Comparison of ENCODE assay signal across 27 cellular contexts in the genomic region with DNA sequence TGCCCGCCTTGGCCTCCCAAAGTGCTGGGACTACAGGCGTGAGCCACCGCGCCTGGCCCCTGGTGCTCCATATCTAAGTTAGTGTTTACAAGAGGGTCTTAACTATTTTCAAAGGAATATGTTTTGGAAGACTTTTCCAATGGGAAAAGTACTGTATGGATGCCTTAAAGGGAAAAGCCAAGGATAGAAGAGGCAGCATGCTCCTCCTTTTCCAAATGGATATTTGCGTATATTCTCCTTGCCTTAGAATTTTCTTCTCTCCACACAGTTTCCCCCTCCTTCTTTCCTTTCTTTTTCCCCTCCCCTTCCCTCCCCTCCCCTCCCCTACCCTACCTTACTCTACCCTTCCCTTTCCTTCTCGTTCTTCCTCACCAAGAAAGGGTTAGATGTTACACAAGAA.
"Had no signal": no experiment of that assay in that cellular context is flagged by ENCODE, and none has a peak within 500 bp of the region (broad histone marks: within the 10 kb centered on the region; RNA-seq: fewer than 3 reads in every experiment).

No MANE protein-coding gene starts in this region.

- DNase-seq: stimulated activated CD4-positive, alpha-beta T cell treated with anti-CD3 and anti-CD28 coated beads, Interleukin-2, amount 100 ng/mL, for 48 hours; stimulated activated CD4-positive, alpha-beta T cell treated with anti-CD3 and anti-CD28 coated beads, Interleukin-4, amount 100 ng/mL, for 1 hour; stimulated activated CD4-positive, alpha-beta T cell treated with anti-CD3 and anti-CD28 coated beads, Interleukin-4, amount 100 ng/mL, for 24 hours; stimulated activated CD4-positive, alpha-beta T cell treated with anti-CD3 and anti-CD28 coated beads, Interleukin-4, amount 100 ng/mL, for 4 hours; stimulated activated CD8-positive, alpha-beta memory T cell treated with anti-CD3 and anti-CD28 coated beads, Interleukin-4, amount 100 ng/mL, for 48 hours; stimulated activated naive B cell treated with anti-CD40 and anti-IgM and Interleukin-4, amounts not matched to agents 10 μg/mL and 1 μg/mL and 100 μg/mL, for 72 hours; stimulated activated naive CD4-positive, alpha-beta T cell; stimulated activated naive CD4-positive, alpha-beta T cell treated with Interleukin-2 at 50 U/mL for 16 hours; stimulated activated naive CD8-positive, alpha-beta T cell treated with anti-CD3 and anti-CD28 coated beads, Interleukin-15, amount 100 ng/mL, for 72 hours; stimulated activated naive CD8-positive, alpha-beta T cell treated with anti-CD3 and anti-CD28 coated beads, Interleukin-15, Interleukin-2, amounts not matched to agents 100 U/mL and 50 U/mL, for 24 hours; stomach; substantia nigra; testis; thyroid gland; tibial artery; transverse colon; trophoblast cell; upper lobe of right lung; uterus had no signal

- H3K36me3 ChIP-seq: stomach, suprapubic skin, thoracic aorta, thyroid gland, tibial artery, tibial nerve, transverse colon, upper lobe of left lung, upper lobe of right lung, uterus, vagina had no signal

- H3K27me3 ChIP-seq: stomach, suprapubic skin, testis, thyroid gland, tibial artery, tibial nerve, transverse colon, upper lobe of left lung, upper lobe of right lung, uterus, vagina had no signal

- H3K4me1 ChIP-seq: thyroid gland, tibial artery, upper lobe of left lung, upper lobe of right lung, uterus, vagina had no signal

- ATAC-seq: stimulated activated effector memory CD8-positive, alpha-beta T cell treated with anti-CD3 and anti-CD28 coated beads, Interleukin-12 subunit alpha, Interleukin-12 subunit beta, amount 100 ng/mL, for 72 hours; stimulated activated memory B cell treated with anti-CD40 and anti-IgM and Interleukin-4, amounts not matched to agents 10 μg/mL and 1 μg/mL and 100 μg/mL, for 72 hours; stimulated activated naive B cell treated with anti-CD40 and anti-IgM and Interleukin-4, amounts not matched to agents 10 μg/mL and 1 μg/mL and 100 μg/mL, for 72 hours; stimulated activated naive CD8-positive, alpha-beta T cell treated with anti-CD3 and anti-CD28 coated beads, Interleukin-15, amount 100 ng/mL, for 72 hours; stimulated activated naive CD8-positive, alpha-beta T cell treated with anti-CD3 and anti-CD28 coated beads, Interleukin-15, Interleukin-2, amounts not matched to agents 100 U/mL and 50 U/mL, for 24 hours; upper lobe of right lung had no signal

- H3K4me3 ChIP-seq: stomach, suprapubic skin, testis, thoracic aorta, thyroid gland, tibial artery, tibial nerve, transverse colon, upper lobe of left lung, upper lobe of right lung, uterus, vagina had no signal

- H3K9me3 ChIP-seq: stomach, suprapubic skin, testis, thoracic aorta, thyroid gland, tibial artery, tibial nerve, transverse colon, upper lobe of left lung, upper lobe of right lung, uterus, vagina had no signal

- H3K27ac ChIP-seq: stomach, suprapubic skin, testis, thoracic aorta, thyroid gland, tibial artery, tibial nerve, transverse colon, upper lobe of left lung, upper lobe of right lung, uterus, vagina had no signal

- FAIRE-seq: urothelium cell line had no signal
